ENCODE assay signal across 8 cellular contexts in genomic region chr10:103244663-103245271, GRCh38. TPM values are rescaled to one million over a fixed set of nuclear protein-coding genes. Genes with fewer than 3 reads are reported as not detected.
DNase-seq lines count a peak whose midpoint lies in the region; ATAC-seq and TF ChIP-seq lines count a peak whose summit lies in the region.

No MANE protein-coding gene starts in this region.

- peak; percentile 73 for DNase-seq in DND-41
- DNase-seq in HuH-7 (ENCODE audit: low spot score), result peak; percentile 88
- peak; percentile 80 for DNase-seq in SK-N-SH
- DNase-seq in activated naive CD4-positive, alpha-beta T cell treated with Interleukin-2 at 50 U/mL for 16 hours, result peak; percentile 58
- DNase-seq in glomerular visceral epithelial cell (ENCODE audit: extremely low spot score), result peak; percentile 81
- DNase-seq in trophoblast cell, result peak; percentile 60 to 90
- peak; percentile 74 for DNase-seq in upper lobe of right lung

- no peak overlapping the region for H4K8ac ChIP-seq in trophoblast cell (ENCODE audit: low read depth, low read length)

- H3K4me3 ChIP-seq in DND-41 (ENCODE audit: low read depth in 1 of 2, low read length in 2 of 2), result no peak overlapping the region
- no peak overlapping the region; a peak in 1 of 4 replicates for H3K4me3 ChIP-seq in SK-N-SH (ENCODE audit: low read depth in 2 of 2, low read length in 1 of 2)
- no peak overlapping the region for H3K4me3 ChIP-seq in trophoblast cell (ENCODE audit: low read depth, low read length)
- no peak overlapping the region for H3K4me3 ChIP-seq in upper lobe of right lung

- WGBS in SK-N-SH (ENCODE audit: low lambda C conversion rate), result 42% methylated on average over 9 of the region's 9 CpGs
- WGBS in trophoblast cell (ENCODE audit: extremely low coverage, insufficient coverage, insufficient read length), result no CpG with 5 or more reads among the region's 9 CpGs

- no peak overlapping the region for H3K18ac ChIP-seq in trophoblast cell (ENCODE audit: low read length)

- intact Hi-C loops in upper lobe of right lung (cut with DNase I), result loop anchor here (10.0 kb wide), 1 partner anchor 330 kb away; the partner anchor contains the start of gene CNNM2

- peak; percentile 87 for TF ChIP-seq RAD21 in SK-N-SH (IDR thresholded peaks at IDR 0.05; ENCODE audit: low read length)

- H2AFZ ChIP-seq in DND-41 (ENCODE audit: low read depth, low read length), result peak overlapping the region; percentile 44; the same call in 1 of the 2 replicates
- H2AFZ ChIP-seq in SK-N-SH (ENCODE audit: low read depth), result no peak overlapping the region
- H2AFZ ChIP-seq in trophoblast cell (ENCODE audit: insufficient read depth, low read length, poor library complexity), result no peak overlapping the region

- H3K9ac ChIP-seq in DND-41 (ENCODE audit: low read depth, low read length) (no peak overlapping the region), SK-N-SH (no peak overlapping the region), trophoblast cell (ENCODE audit: low read length) (no peak overlapping the region)

- no peak overlapping the region for H3K4ac ChIP-seq in trophoblast cell (ENCODE audit: low read depth, low read length)

- H3K79me2 ChIP-seq in DND-41 (ENCODE audit: insufficient read depth, low read length) (no peaks in the 10 kb centered on the region), SK-N-SH (ENCODE audit: insufficient read depth) (no peaks in the 10 kb centered on the region), trophoblast cell (ENCODE audit: control insufficient read depth, insufficient read depth, low read length, poor library complexity) (no peaks in the 10 kb centered on the region)

- H3K27me3 ChIP-seq in DND-41 (ENCODE audit: insufficient read depth, low read length, poor library complexity), result no peaks in the 10 kb centered on the region
- no peaks in the 10 kb centered on the region for H3K27me3 ChIP-seq in SK-N-SH (ENCODE audit: insufficient read depth)
- H3K27me3 ChIP-seq in trophoblast cell (ENCODE audit: insufficient read depth, low read length), result no peaks in the 10 kb centered on the region
- no peaks in the 10 kb centered on the region for H3K27me3 ChIP-seq in upper lobe of right lung

- H4K91ac ChIP-seq in trophoblast cell (ENCODE audit: low read depth, low read length), result no peak overlapping the region

- H4K20me1 ChIP-seq in DND-41 (ENCODE audit: insufficient read depth, low read length) (no peaks in the 10 kb centered on the region), SK-N-SH (ENCODE audit: insufficient read depth) (no peaks in the 10 kb centered on the region)

- no peak overlapping the region for H4K12ac ChIP-seq in trophoblast cell (ENCODE audit: low read depth, low read length)

- peak; percentile 99 for TF ChIP-seq CTCF in DND-41 (IDR thresholded peaks at IDR 0.05; ENCODE audit: borderline replicate concordance, extremely low read depth, low read length, poor library complexity, severe bottlenecking)
- TF ChIP-seq CTCF in SK-N-SH (IDR thresholded peaks at IDR 0.05), result peak; percentile 92
- TF ChIP-seq CTCF in upper lobe of right lung (IDR thresholded peaks at IDR 0.05), result peak; percentile 90

- no peak overlapping the region for H3K23ac ChIP-seq in trophoblast cell (ENCODE audit: low read length)

- H2BK5ac ChIP-seq in trophoblast cell (ENCODE audit: low read depth, low read length, poor library complexity), result no peak overlapping the region

- H3K27ac ChIP-seq in DND-41 (ENCODE audit: low read length) (no peak overlapping the region), SK-N-SH (ENCODE audit: low read depth in 2 of 2, low read length in 1 of 2) (no peak overlapping the region), trophoblast cell (ENCODE audit: low read depth, low read length) (no peak overlapping the region), upper lobe of right lung (no peak overlapping the region)

- no peaks in the 10 kb centered on the region for H3K36me3 ChIP-seq in DND-41 (ENCODE audit: insufficient read depth, low read length)
- no peaks in the 10 kb centered on the region for H3K36me3 ChIP-seq in SK-N-SH (replicated peaks in 1 of 2; ENCODE audit: control insufficient read depth in 1 of 2, insufficient read depth in 2 of 2, low read length in 1 of 2)
- H3K36me3 ChIP-seq in trophoblast cell (ENCODE audit: control insufficient read depth in 1 of 2, insufficient read depth in 2 of 2, low read length in 2 of 2), result no peaks in the 10 kb centered on the region
- no peaks in the 10 kb centered on the region for H3K36me3 ChIP-seq in upper lobe of right lung

- H3K79me1 ChIP-seq in trophoblast cell (ENCODE audit: low read length), result peaks cover 17% of the 10 kb centered on the region

- ATAC-seq in DND-41 (ENCODE audit: insufficient read depth, low read depth), result peak; percentile 94
- peak; percentile 91 for ATAC-seq in upper lobe of right lung
- ATAC-seq in GM19452 (IDR thresholded peaks at IDR 0.05; ENCODE audit: unreplicated experiment), result no peak

- H2AK5ac ChIP-seq in trophoblast cell (ENCODE audit: low read length), result no peak overlapping the region

- POLR2A ChIA-PET in SK-N-SH (lab: Yijun Ruan, JAX), result no interaction called here

- TF ChIP-seq EP300 in SK-N-SH (IDR thresholded peaks at IDR 0.05; ENCODE audit: borderline replicate concordance in 1 of 2, low read depth in 1 of 2, low read length in 1 of 2), result no peak

- H2BK120ac ChIP-seq in trophoblast cell (ENCODE audit: insufficient read depth, low read length, poor library complexity), result no peak overlapping the region

- no peaks in the 10 kb centered on the region for H3K9me2 ChIP-seq in SK-N-SH

- H3K9me3 ChIP-seq in DND-41 (ENCODE audit: insufficient read depth, low read length, severe bottlenecking), result no peaks in the 10 kb centered on the region
- no peaks in the 10 kb centered on the region for H3K9me3 ChIP-seq in SK-N-SH
- no peaks in the 10 kb centered on the region for H3K9me3 ChIP-seq in trophoblast cell (ENCODE audit: insufficient read depth, low read depth, low read length)
- no peaks in the 10 kb centered on the region for H3K9me3 ChIP-seq in upper lobe of right lung

- CTCF ChIA-PET in SK-N-SH (lab: Yijun Ruan, JAX), result interaction anchor here (0.6 to 2.3 kb wide), 45 partner anchors 9 to 499 kb away, joined by 3 to 13 read pairs (median 4); partner anchors contain the start of genes AS3MT, CNNM2 and NT5C2

- peaks cover 4% of the 10 kb centered on the region for H3F3A ChIP-seq in SK-N-SH (replicated peaks; ENCODE audit: insufficient read depth)

- 0 out of 2 replicates have a peak overlapping the region, but pooled peaks have one; percentile 32 for H3K4me2 ChIP-seq in DND-41 (ENCODE audit: insufficient read depth, low read length)
- no peak overlapping the region for H3K4me2 ChIP-seq in SK-N-SH
- no peak overlapping the region for H3K4me2 ChIP-seq in trophoblast cell (ENCODE audit: low read length)

- no peak overlapping the region for H2BK12ac ChIP-seq in trophoblast cell (ENCODE audit: low read length)

- H3K4me1 ChIP-seq in DND-41 (ENCODE audit: insufficient read depth, low read length) (peaks cover 7% of the 10 kb centered on the region; the same call in 1 of the 2 replicates), SK-N-SH (ENCODE audit: control insufficient read depth in 1 of 2, insufficient read depth in 2 of 2, low read depth in 1 of 2, low read length in 1 of 2) (peaks cover 3 to 11% of the 10 kb centered on the region in 2 experiments; a peak in 2 of 4 replicates), trophoblast cell (ENCODE audit: control insufficient read depth in 1 of 2, insufficient read depth in 2 of 2, low read length in 2 of 2) (peaks cover 17 to 18% of the 10 kb centered on the region in 2 experiments), upper lobe of right lung (peaks cover 23% of the 10 kb centered on the region)

- no peak overlapping the region for H3K14ac ChIP-seq in trophoblast cell (ENCODE audit: low read length)

TF ChIP-seq in SK-N-SH, 30 proteins besides CTCF, POLR2A, EP300 and RAD21:
- TF ChIP-seq TAF1 (IDR thresholded peaks at IDR 0.05; ENCODE audit: borderline replicate concordance, low read depth, low read length), result no peak
- peak; percentile 86 for TF ChIP-seq SMC3 (IDR thresholded peaks at IDR 0.05; ENCODE audit: low read depth, low read length)
TF ChIP-seq in SK-N-SH: peak in this region for 1.

RNA-seq across cellular contexts. Expression of gene RPEL1, which starts 0.9 kb away (rescaled TPM):
- 0.08 TPM in 1 of 2 replicates, not detected in the other for polyA plus RNA-seq in SK-N-SH (2012; rRNA removed)
- polyA plus RNA-seq in SK-N-SH (2012; cell fraction: cytosol; rRNA removed), result 0.13 and 0.20 TPM in 2 replicates
- polyA plus RNA-seq in SK-N-SH (2012; cell fraction: nucleus; rRNA removed), result 0.05 and 0.16 TPM in 2 replicates
- not detected in 2 replicates for polyA plus RNA-seq in trophoblast cell (2013)
- total RNA-seq in upper lobe of right lung, result not detected

RNA-seq across cellular contexts. Expression of gene INA, which starts 32.2 kb away (rescaled TPM):
- polyA plus RNA-seq in SK-N-SH (2012; rRNA removed), result 4.8 and 5.4 TPM in 2 replicates
- polyA plus RNA-seq in SK-N-SH (2012; cell fraction: cytosol; rRNA removed), result 5.3 and 6.9 TPM in 2 replicates
- polyA plus RNA-seq in SK-N-SH (2012; cell fraction: nucleus; rRNA removed), result 3.2 and 3.4 TPM in 2 replicates
- polyA plus RNA-seq in trophoblast cell (2013), result 3.1 and 3.4 TPM in 2 replicates
- not detected for total RNA-seq in upper lobe of right lung

RNA-seq across cellular contexts. Expression of gene NT5C2, which starts 51.7 kb away (rescaled TPM):
- polyA plus RNA-seq in SK-N-SH (2012; rRNA removed), result 29.6 and 45.4 TPM in 2 replicates
- 42.8 and 47.5 TPM in 2 replicates for polyA plus RNA-seq in SK-N-SH (2012; cell fraction: cytosol; rRNA removed)
- 21.0 and 39.8 TPM in 2 replicates for polyA plus RNA-seq in SK-N-SH (2012; cell fraction: nucleus; rRNA removed)
- polyA plus RNA-seq in trophoblast cell (2013), result 62.0 and 62.9 TPM in 2 replicates
- 92.7 TPM for total RNA-seq in upper lobe of right lung
